In genomic region chr15:75849167-75849566, GRCh38 we compare ENCODE assay signal across 1 cellular context.
TF ChIP-seq lines count a peak whose summit lies in the region.

No MANE protein-coding gene starts in this region.

TF ChIP-seq in K562, 482 proteins besides CTCF, POLR2A, EP300 and RAD21 (continued from another document):
- TF ChIP-seq RNF219 (CRISPR knock-in tag; IDR thresholded peaks at IDR 0.05): no peak
- TF ChIP-seq MEIS2 (IDR thresholded peaks at IDR 0.05; ENCODE audit: partially characterized antibody): peak; percentile 3
- TF ChIP-seq RAD51 (IDR thresholded peaks at IDR 0.05; ENCODE audit: borderline replicate concordance, low read depth): no peak
- no peak for TF ChIP-seq HNRNPK (IDR thresholded peaks at IDR 0.05; ENCODE audit: low read depth, low read length, poor library complexity, severe bottlenecking)
- TF ChIP-seq ATF3 (IDR thresholded peaks at IDR 0.05): peak; percentile 51
- no peak for TF ChIP-seq ATF3 (CRISPR knock-in tag; conservative IDR thresholded peaks at IDR 0.05)
- TF ChIP-seq MIER1 (IDR thresholded peaks at IDR 0.05; ENCODE audit: low read depth): no peak
- TF ChIP-seq RCOR1 (IDR thresholded peaks at IDR 0.05; ENCODE audit: borderline replicate concordance in 1 of 2, low read depth in 2 of 2, low read length in 2 of 2): 0 out of 4 replicates have a peak, but pooled peaks of 1 of the 2 experiments have one; percentile 9
- TF ChIP-seq MGA (IDR thresholded peaks at IDR 0.05): no peak
- TF ChIP-seq, protein P1, sequence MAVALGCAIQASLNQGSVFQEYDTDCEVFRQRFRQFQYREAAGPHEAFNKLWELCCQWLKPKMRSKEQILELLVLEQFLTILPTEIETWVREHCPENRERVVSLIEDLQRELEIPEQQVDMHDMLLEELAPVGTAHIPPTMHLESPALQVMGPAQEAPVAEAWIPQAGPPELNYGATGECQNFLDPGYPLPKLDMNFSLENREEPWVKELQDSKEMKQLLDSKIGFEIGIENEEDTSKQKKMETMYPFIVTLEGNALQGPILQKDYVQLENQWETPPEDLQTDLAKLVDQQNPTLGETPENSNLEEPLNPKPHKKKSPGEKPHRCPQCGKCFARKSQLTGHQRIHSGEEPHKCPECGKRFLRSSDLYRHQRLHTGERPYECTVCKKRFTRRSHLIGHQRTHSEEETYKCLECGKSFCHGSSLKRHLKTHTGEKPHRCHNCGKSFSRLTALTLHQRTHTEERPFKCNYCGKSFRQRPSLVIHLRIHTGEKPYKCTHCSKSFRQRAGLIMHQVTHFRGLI (CRISPR knock-in tag; IDR thresholded peaks at IDR 0.05): no peak
- no peak for TF ChIP-seq ZBTB17 (CRISPR knock-in tag; IDR thresholded peaks at IDR 0.05)
- TF ChIP-seq ZNF133 (CRISPR knock-in tag; IDR thresholded peaks at IDR 0.05): no peak
- TF ChIP-seq, protein P2, sequence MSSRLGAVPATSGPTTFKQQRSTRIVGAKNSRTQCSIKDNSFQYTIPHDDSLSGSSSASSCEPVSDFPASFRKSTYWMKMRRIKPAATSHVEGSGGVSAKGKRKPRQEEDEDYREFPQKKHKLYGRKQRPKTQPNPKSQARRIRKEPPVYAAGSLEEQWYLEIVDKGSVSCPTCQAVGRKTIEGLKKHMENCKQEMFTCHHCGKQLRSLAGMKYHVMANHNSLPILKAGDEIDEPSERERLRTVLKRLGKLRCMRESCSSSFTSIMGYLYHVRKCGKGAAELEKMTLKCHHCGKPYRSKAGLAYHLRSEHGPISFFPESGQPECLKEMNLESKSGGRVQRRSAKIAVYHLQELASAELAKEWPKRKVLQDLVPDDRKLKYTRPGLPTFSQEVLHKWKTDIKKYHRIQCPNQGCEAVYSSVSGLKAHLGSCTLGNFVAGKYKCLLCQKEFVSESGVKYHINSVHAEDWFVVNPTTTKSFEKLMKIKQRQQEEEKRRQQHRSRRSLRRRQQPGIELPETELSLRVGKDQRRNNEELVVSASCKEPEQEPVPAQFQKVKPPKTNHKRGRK (tag; IDR thresholded peaks at IDR 0.05): no peak
- TF ChIP-seq HDAC2 (IDR thresholded peaks at IDR 0.05): no peak
- TF ChIP-seq FOXJ2 (tag; IDR thresholded peaks at IDR 0.05): no peak
- TF ChIP-seq ZNF398 (CRISPR knock-in tag; IDR thresholded peaks at IDR 0.05): no peak
- TF ChIP-seq, protein P3, sequence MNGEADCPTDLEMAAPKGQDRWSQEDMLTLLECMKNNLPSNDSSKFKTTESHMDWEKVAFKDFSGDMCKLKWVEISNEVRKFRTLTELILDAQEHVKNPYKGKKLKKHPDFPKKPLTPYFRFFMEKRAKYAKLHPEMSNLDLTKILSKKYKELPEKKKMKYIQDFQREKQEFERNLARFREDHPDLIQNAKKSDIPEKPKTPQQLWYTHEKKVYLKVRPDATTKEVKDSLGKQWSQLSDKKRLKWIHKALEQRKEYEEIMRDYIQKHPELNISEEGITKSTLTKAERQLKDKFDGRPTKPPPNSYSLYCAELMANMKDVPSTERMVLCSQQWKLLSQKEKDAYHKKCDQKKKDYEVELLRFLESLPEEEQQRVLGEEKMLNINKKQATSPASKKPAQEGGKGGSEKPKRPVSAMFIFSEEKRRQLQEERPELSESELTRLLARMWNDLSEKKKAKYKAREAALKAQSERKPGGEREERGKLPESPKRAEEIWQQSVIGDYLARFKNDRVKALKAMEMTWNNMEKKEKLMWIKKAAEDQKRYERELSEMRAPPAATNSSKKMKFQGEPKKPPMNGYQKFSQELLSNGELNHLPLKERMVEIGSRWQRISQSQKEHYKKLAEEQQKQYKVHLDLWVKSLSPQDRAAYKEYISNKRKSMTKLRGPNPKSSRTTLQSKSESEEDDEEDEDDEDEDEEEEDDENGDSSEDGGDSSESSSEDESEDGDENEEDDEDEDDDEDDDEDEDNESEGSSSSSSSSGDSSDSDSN (IDR thresholded peaks at IDR 0.05; ENCODE audit: borderline replicate concordance in 1 of 2, low read depth in 2 of 2, low read length in 2 of 2): no peak
- no peak for TF ChIP-seq PATZ1 (CRISPR knock-in tag; IDR thresholded peaks at IDR 0.05; ENCODE audit: borderline replicate concordance)
- no peak for TF ChIP-seq CEBPG (CRISPR knock-in tag; IDR thresholded peaks at IDR 0.05)
- 0 out of 4 replicates have a peak, but pooled peaks of 1 of the 2 experiments have one; percentile 57 for TF ChIP-seq CEBPG (tag; conservative IDR thresholded peaks at IDR 0.05 in 1 of 2, IDR thresholded peaks at IDR 0.05 in 1 of 2)
- TF ChIP-seq MYC (IDR thresholded peaks at IDR 0.05; ENCODE audit: low read depth, low read length): no peak
- TF ChIP-seq MYC (CRISPR knock-in tag; IDR thresholded peaks at IDR 0.05; ENCODE audit: borderline replicate concordance, low read depth): no peak
